12 cellular contexts compared by ENCODE assay signal in the genomic region with DNA sequence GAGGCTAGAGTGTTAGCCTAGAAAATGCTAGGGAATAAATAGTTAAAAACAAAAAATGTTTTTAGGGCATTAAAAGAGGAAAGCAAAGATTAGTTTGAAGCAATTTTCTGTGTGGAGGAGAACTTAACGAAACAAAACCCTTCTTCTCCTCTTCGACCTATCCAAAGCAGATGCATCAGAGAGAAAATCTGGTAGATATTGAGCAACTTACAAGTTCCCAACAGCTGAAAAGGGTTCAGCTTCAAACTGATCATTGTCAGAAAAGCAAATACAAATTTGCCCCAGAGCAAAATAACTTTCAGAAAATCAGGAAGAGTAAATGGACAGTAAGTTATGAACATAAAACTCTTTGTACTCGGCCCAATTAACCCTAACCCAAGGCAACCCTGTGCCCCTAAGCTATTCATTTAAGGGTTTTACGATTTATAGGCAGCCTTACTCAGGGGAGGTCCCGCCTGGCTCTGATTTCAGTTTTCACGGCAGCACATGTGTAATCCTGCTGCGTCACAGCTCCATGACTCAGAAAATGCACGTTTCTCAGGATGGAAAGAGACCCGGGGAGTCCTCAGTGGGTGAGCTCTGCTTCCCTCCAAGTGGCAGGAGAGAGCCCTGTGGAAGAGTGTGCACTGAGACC.
DNase-seq lines count a peak whose midpoint lies in the region; TF ChIP-seq lines count a peak whose summit lies in the region.
"Had no signal": no experiment of that assay in that cellular context is flagged by ENCODE, and none has a peak within 500 bp of the region (broad histone marks: within the 10 kb centered on the region; RNA-seq: fewer than 3 reads in every experiment).

No MANE protein-coding gene starts in this region.

- no peak overlapping the region for H4K5ac ChIP-seq in mesendoderm (ENCODE audit: low read length)

- H3K4me3 ChIP-seq in MG63, result no peak overlapping the region
- no peak overlapping the region for H3K4me3 ChIP-seq in choroid plexus epithelial cell (ENCODE audit: low read depth, low read length)
- H3K4me3 ChIP-seq in mesendoderm (ENCODE audit: low read length), result no peak overlapping the region
- H3K4me3 ChIP-seq in endodermal cell (ENCODE audit: low read length), result no peak overlapping the region

- no CpG with 5 or more reads among the region's 9 CpGs for WGBS in mesendoderm (ENCODE audit: extremely low coverage, insufficient coverage, low lambda C conversion rate)
- 90 to 93% methylated on average over 9 of the region's 9 CpGs for WGBS in endodermal cell (ENCODE audit: insufficient coverage in 1 of 2, insufficient read length in 1 of 2), 2 experiments

- no peaks in the 10 kb centered on the region for H3K79me2 ChIP-seq in mesendoderm (ENCODE audit: control insufficient read depth, insufficient read depth, low read length)

- H3K56ac ChIP-seq in mesendoderm (ENCODE audit: low read length), result no peak overlapping the region

- no peak overlapping the region for H2BK120ac ChIP-seq in mesendoderm (ENCODE audit: low read depth, low read length)

- H3K9ac ChIP-seq in mesendoderm (ENCODE audit: low read length) (no peak overlapping the region), endodermal cell (ENCODE audit: extremely low read depth, low read length, poor library complexity, severe bottlenecking) (no peak overlapping the region)

- peaks cover 4% of the 10 kb centered on the region for H3K27me3 Mint-ChIP-seq in endodermal cell (ENCODE audit: insufficient read depth)
- H3K27me3 Mint-ChIP-seq: central memory CD8-positive, alpha-beta T cell had no signal

- peak overlapping the region; percentile 23 for H2BK15ac ChIP-seq in mesendoderm (replicated peaks; ENCODE audit: low read depth)

- H3K27ac Mint-ChIP-seq in endodermal cell, result no peak overlapping the region

- peak; percentile 65 for DNase-seq in AG09319 (ENCODE audit: extremely low read depth, low read depth)
- peak; percentile 85 for DNase-seq in MG63
- peak; percentile 93 for DNase-seq in choroid plexus epithelial cell (ENCODE audit: low read depth)
- no peak for DNase-seq in mesendoderm
- no peak for DNase-seq in NCI-H1417 treated with DMSO at 0.1 percent for 48 hours (lab: John Stamatoyannopoulos, UW)
- DNase-seq in iPS-NIHi7 (ENCODE audit: extremely low spot score), result no peak
- DNase-seq in endodermal cell, result no peak
- DNase-seq in NCI-H1930 (lab: John Stamatoyannopoulos, UW), result no peak
- DNase-seq: NCI-H187; stimulated activated CD4-positive, alpha-beta T cell treated with anti-CD3 and anti-CD28 coated beads, Interleukin-4, amount 100 ng/mL, for 4 hours had no signal

- H3K4ac ChIP-seq in mesendoderm (ENCODE audit: low read depth, low read length), result no peak overlapping the region

- no peak overlapping the region for H3K23ac ChIP-seq in mesendoderm (ENCODE audit: low read length)

- H3K4me1 ChIP-seq in mesendoderm (ENCODE audit: control insufficient read depth, low read depth, low read length) (peaks cover 5% of the 10 kb centered on the region), endodermal cell (ENCODE audit: control insufficient read depth, insufficient read depth, low read length) (peaks cover 14% of the 10 kb centered on the region)

- H3K9me3 ChIP-seq in MG63, result no peaks in the 10 kb centered on the region
- H3K9me3 ChIP-seq in endodermal cell (ENCODE audit: control insufficient read depth, low read length), result no peaks in the 10 kb centered on the region

- no peak overlapping the region for H4K8ac ChIP-seq in mesendoderm (ENCODE audit: low read depth, low read length)

- H3K4me2 ChIP-seq in mesendoderm (ENCODE audit: low read length), result no peak overlapping the region

- peaks cover 24% of the 10 kb centered on the region for H3K4me1 Mint-ChIP-seq in endodermal cell
- H3K4me1 Mint-ChIP-seq: central memory CD8-positive, alpha-beta T cell had no signal

- H2AK5ac ChIP-seq in mesendoderm (ENCODE audit: low read length), result no peak overlapping the region

- H3K4me3 Mint-ChIP-seq in endodermal cell, result no peak overlapping the region
- H3K4me3 Mint-ChIP-seq: central memory CD8-positive, alpha-beta T cell; nephron had no signal

- H3K36me3 ChIP-seq in MG63, result no peaks in the 10 kb centered on the region
- H3K36me3 ChIP-seq in mesendoderm (ENCODE audit: control insufficient read depth, insufficient read depth, low read length), result no peaks in the 10 kb centered on the region
- H3K36me3 ChIP-seq in endodermal cell (ENCODE audit: control insufficient read depth, insufficient read depth, low read length), result no peaks in the 10 kb centered on the region

- H2BK5ac ChIP-seq in mesendoderm (ENCODE audit: low read length), result no peak overlapping the region

- H3K27ac ChIP-seq in mesendoderm (ENCODE audit: low read depth, low read length), result no peak overlapping the region
- H3K27ac ChIP-seq in endodermal cell (ENCODE audit: low read depth, low read length), result no peak overlapping the region

- H3K18ac ChIP-seq in mesendoderm (ENCODE audit: low read length), result no peak overlapping the region

- TF ChIP-seq CTCF in AG09319 (IDR thresholded peaks at IDR 0.05; ENCODE audit: low read depth, low read length) (peak; percentile 23), choroid plexus epithelial cell (conservative IDR thresholded peaks at IDR 0.05; ENCODE audit: low read depth, low read length) (peak; percentile 34), endodermal cell (conservative IDR thresholded peaks at IDR 0.05) (no peak)

- H3K79me1 ChIP-seq in mesendoderm (ENCODE audit: low read length), result no peaks in the 10 kb centered on the region

- H3K27me3 ChIP-seq in MG63 (no peaks in the 10 kb centered on the region; the same call in 1 of the 2 replicates), mesendoderm (ENCODE audit: insufficient read depth, low read length, poor library complexity) (no peaks in the 10 kb centered on the region), endodermal cell (ENCODE audit: control insufficient read depth, insufficient read depth, low read length, poor library complexity, severe bottlenecking) (no peaks in the 10 kb centered on the region)

- H3K36me3 Mint-ChIP-seq in endodermal cell (ENCODE audit: low read depth), result no peaks in the 10 kb centered on the region

- no peaks in the 10 kb centered on the region for H3K9me3 Mint-ChIP-seq in endodermal cell
- H3K9me3 Mint-ChIP-seq: nephron had no signal

Comparison
In these comparisons a context has a peak if more than half of its experiments do, and no peak if none do; other contexts are left out.
1. DNase-seq: peak in AG09319 (single experiment), MG63 (single experiment) and choroid plexus epithelial cell (single experiment); none in mesendoderm (single experiment), NCI-H1417 treated with DMSO at 0.1 percent for 48 hours (single experiment), iPS-NIHi7 (single experiment), endodermal cell (single experiment) and NCI-H1930 (0 of 2).